In genomic region chr20:46199198-46199597, GRCh38 we compare ENCODE assay signal across 11 cellular contexts.
DNase-seq lines count a peak whose midpoint lies in the region; ATAC-seq and TF ChIP-seq lines count a peak whose summit lies in the region.
"Had no signal": no experiment of that assay in that cellular context is flagged by ENCODE, and none has a peak within 500 bp of the region (broad histone marks: within the 10 kb centered on the region; RNA-seq: fewer than 3 reads in every experiment).

No MANE protein-coding gene starts in this region.

- no peak for ATAC-seq in activated naive CD8-positive, alpha-beta T cell treated with anti-CD3 and anti-CD28 coated beads, Interleukin-2, amount 50 U/mL, for 24 hours
- ATAC-seq in lung (ENCODE audit: insufficient read depth, low FRiP score): peak; percentile 34
- no peak for ATAC-seq in GM19035 (IDR thresholded peaks at IDR 0.05; ENCODE audit: unreplicated experiment)
- no peak for ATAC-seq in HG03439 (IDR thresholded peaks at IDR 0.05; ENCODE audit: unreplicated experiment)
- ATAC-seq in SK-N-SH treated with all-trans-retinoic acid at 6 μM for 48 hours: no peak

- H3K27me3 ChIP-seq in H7 (ENCODE audit: control insufficient read depth, insufficient read depth, low read length) (peaks cover 3% of the 10 kb centered on the region; the same call in 1 of the 2 replicates), lung (ENCODE audit: control insufficient read depth, insufficient read depth) (peaks cover 6% of the 10 kb centered on the region)
- H3K27me3 ChIP-seq: thyroid gland had no signal

- DNase-seq in COLO829 (ENCODE audit: low spot score) (peak; percentile 69), H7 (peak; percentile 99), lung (ENCODE audit: low spot score) (no peak), T-helper 9 cell (no peak)
- DNase-seq in activated naive CD8-positive, alpha-beta T cell treated with anti-CD3 and anti-CD28 coated beads, Interleukin-2, amount 50 U/mL, for 24 hours: peak; percentile 8
- DNase-seq: NCI-H1694, right lobe of liver, thyroid gland had no signal

- 14 to 25% methylated on average over 21 of the region's 21 CpGs for WGBS in lung, 2 donors

- H3K27ac Mint-ChIP-seq in activated naive CD8-positive, alpha-beta T cell treated with anti-CD3 and anti-CD28 coated beads, Interleukin-2, amount 50 U/mL, for 24 hours: no peak overlapping the region

- H3K36me3 ChIP-seq in H7 (replicated peaks; ENCODE audit: control insufficient read depth, insufficient read depth, low read length) (no peaks in the 10 kb centered on the region), lung (ENCODE audit: control insufficient read depth in 2 of 2, insufficient read depth in 2 of 2, low read length in 2 of 2) (no peaks in the 10 kb centered on the region)
- H3K36me3 ChIP-seq: right lobe of liver, thyroid gland had no signal

- peak overlapping the region; percentile 33; the same call in 1 of the 2 replicates for H3K4me3 ChIP-seq in H7 (ENCODE audit: insufficient read depth, low read depth, low read length)
- H3K4me3 ChIP-seq in lung: no peak overlapping the region
- H3K4me3 ChIP-seq: right lobe of liver, thyroid gland had no signal

- peaks cover 42% of the 10 kb centered on the region for H3K27me3 Mint-ChIP-seq in activated naive CD8-positive, alpha-beta T cell treated with anti-CD3 and anti-CD28 coated beads, Interleukin-2, amount 50 U/mL, for 24 hours

- no peaks in the 10 kb centered on the region for H3K36me3 Mint-ChIP-seq in activated naive CD8-positive, alpha-beta T cell treated with anti-CD3 and anti-CD28 coated beads, Interleukin-2, amount 50 U/mL, for 24 hours (ENCODE audit: low read depth)

- H3K4me1 Mint-ChIP-seq in activated naive CD8-positive, alpha-beta T cell treated with anti-CD3 and anti-CD28 coated beads, Interleukin-2, amount 50 U/mL, for 24 hours: no peaks in the 10 kb centered on the region

- peaks cover 0 to 6% of the 10 kb centered on the region in 2 donors for H3K9me3 ChIP-seq in lung (ENCODE audit: control insufficient read depth in 2 of 2, insufficient read depth in 1 of 2, low read length in 1 of 2)
- H3K9me3 ChIP-seq: right lobe of liver, thyroid gland had no signal

- H3K4me3 Mint-ChIP-seq in activated naive CD8-positive, alpha-beta T cell treated with anti-CD3 and anti-CD28 coated beads, Interleukin-2, amount 50 U/mL, for 24 hours: no peak overlapping the region

- H3K4me1 ChIP-seq in lung (ENCODE audit: control insufficient read depth in 2 of 2, insufficient read depth in 2 of 2, low read length in 2 of 2): no peaks in the 10 kb centered on the region
- H3K4me1 ChIP-seq: right lobe of liver had no signal

- TF ChIP-seq CTCF in lung (IDR thresholded peaks at IDR 0.05; ENCODE audit: control extremely low read depth, extremely low read depth): no peak

- no peak overlapping the region for H3K27ac ChIP-seq in lung (ENCODE audit: low read depth in 1 of 2, low read length in 1 of 2)
- H3K27ac ChIP-seq: right lobe of liver, thyroid gland had no signal

- H3K9me3 Mint-ChIP-seq in activated naive CD8-positive, alpha-beta T cell treated with anti-CD3 and anti-CD28 coated beads, Interleukin-2, amount 50 U/mL, for 24 hours: no peaks in the 10 kb centered on the region

TF ChIP-seq in SK-N-SH treated with all-trans-retinoic acid at 6 μM for 48 hours, 23 proteins besides CTCF, POLR2A, EP300 and RAD21:
- TF ChIP-seq ZNF8 (CRISPR knock-in tag; IDR thresholded peaks at IDR 0.05) (no peak), CSDC2 (CRISPR knock-in tag; IDR thresholded peaks at IDR 0.05) (no peak), SNAI2 (CRISPR knock-in tag; IDR thresholded peaks at IDR 0.05) (no peak), TCF4 (CRISPR knock-in tag; IDR thresholded peaks at IDR 0.05; ENCODE audit: borderline replicate concordance) (no peak), ZNF565 (CRISPR knock-in tag; conservative IDR thresholded peaks at IDR 0.05; ENCODE audit: low read depth) (no peak), PATZ1 (CRISPR knock-in tag; IDR thresholded peaks at IDR 0.05; ENCODE audit: borderline replicate concordance) (no peak), OSR1 (CRISPR knock-in tag; IDR thresholded peaks at IDR 0.05) (no peak), ARNTL (CRISPR knock-in tag; IDR thresholded peaks at IDR 0.05; ENCODE audit: borderline replicate concordance, low read depth) (no peak), ESRRG (CRISPR knock-in tag; IDR thresholded peaks at IDR 0.05) (no peak), CREB5 (CRISPR knock-in tag; IDR thresholded peaks at IDR 0.05; ENCODE audit: low read depth) (no peak), CSRNP3 (CRISPR knock-in tag; IDR thresholded peaks at IDR 0.05) (no peak), ZC3H10 (CRISPR knock-in tag; IDR thresholded peaks at IDR 0.05) (no peak)
TF ChIP-seq in SK-N-SH treated with all-trans-retinoic acid at 6 μM for 48 hours: peak in this region for 0.

Comparison
In these comparisons a context has a peak if more than half of its experiments do, and no peak if none do; other contexts are left out.
1. DNase-seq: peak in COLO829 (single experiment), H7 (single experiment) and activated naive CD8-positive, alpha-beta T cell treated with anti-CD3 and anti-CD28 coated beads, Interleukin-2, amount 50 U/mL, for 24 hours (single experiment); none in lung (single experiment) and T-helper 9 cell (single experiment).